ENCODE assay signal across 9 cellular contexts in the genomic region with DNA sequence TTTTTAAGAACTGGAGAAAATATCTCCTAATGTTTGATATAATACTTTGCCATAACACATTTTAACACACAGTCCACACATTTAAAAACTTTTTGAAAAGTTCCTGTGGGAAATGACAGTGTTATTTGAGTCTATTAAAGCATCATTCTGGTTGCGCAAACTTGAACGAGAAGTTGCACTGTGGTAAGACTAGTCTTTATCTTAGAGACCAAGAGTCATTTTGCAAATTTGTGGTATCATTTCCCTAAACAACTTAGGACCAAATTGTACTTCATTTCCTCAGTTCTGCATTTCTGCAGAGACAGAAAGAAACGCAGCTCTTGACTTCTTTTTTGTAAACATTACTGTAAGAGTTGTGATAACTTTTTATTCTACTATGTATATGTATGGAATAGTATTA.
DNase-seq lines count a peak whose midpoint lies in the region; ATAC-seq, FAIRE-seq and TF ChIP-seq lines count a peak whose summit lies in the region.
"Had no signal": no experiment of that assay in that cellular context is flagged by ENCODE, and none has a peak within 500 bp of the region (broad histone marks: within the 10 kb centered on the region; RNA-seq: fewer than 3 reads in every experiment).

A gene with protein sequence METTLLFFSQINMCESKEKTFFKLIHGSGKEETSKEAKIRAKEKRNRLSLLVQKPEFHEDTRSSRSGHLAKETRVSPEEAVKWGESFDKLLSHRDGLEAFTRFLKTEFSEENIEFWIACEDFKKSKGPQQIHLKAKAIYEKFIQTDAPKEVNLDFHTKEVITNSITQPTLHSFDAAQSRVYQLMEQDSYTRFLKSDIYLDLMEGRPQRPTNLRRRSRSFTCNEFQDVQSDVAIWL (plus strand): TSS at position 282 of the 400 bp plus-strand sequence. CDS start 176 bp downstream, outside the sequence.

- peak; percentile 95 for DNase-seq in AML-193 (lab: John Stamatoyannopoulos, UW)
- DNase-seq in choroid plexus epithelial cell (ENCODE audit: low read depth), result peak; percentile 63
- no peak for DNase-seq in AG08396 (ENCODE audit: low spot score)
- no peak for DNase-seq in GM19239 (ENCODE audit: insufficient read length, low spot score)
- no peak for DNase-seq in cerebellar nuclear complex (lab: John Stamatoyannopoulos, UW)
- no peak for DNase-seq in activated CD4-positive, CD25-positive, alpha-beta regulatory T cell (lab: John Stamatoyannopoulos, UW)
- DNase-seq: effector CD8-positive, alpha-beta T cell had no signal

- no peak within 1 kb of the TSS for H3K4me3 ChIP-seq in choroid plexus epithelial cell (ENCODE audit: low read depth, low read length)

- no peak for TF ChIP-seq CTCF in choroid plexus epithelial cell (conservative IDR thresholded peaks at IDR 0.05; ENCODE audit: low read depth, low read length)

- ATAC-seq in GM21360 (IDR thresholded peaks at IDR 0.05; ENCODE audit: unreplicated experiment), result peak; percentile 83
- peak; percentile 87 for ATAC-seq in HG03521 (IDR thresholded peaks at IDR 0.05; ENCODE audit: unreplicated experiment)

- no peak for FAIRE-seq in GM19239 (lab: Jason Lieb, UNC)

Comparison
In these comparisons a context has a peak if more than half of its experiments do, and no peak if none do; other contexts are left out.
1. DNase-seq: peak in AML-193 (2 of 2) and choroid plexus epithelial cell (single experiment); none in AG08396 (single experiment), GM19239 (single experiment), cerebellar nuclear complex (0 of 2) and activated CD4-positive, CD25-positive, alpha-beta regulatory T cell (0 of 4).